8 cellular contexts compared by ENCODE assay signal in the genomic region with DNA sequence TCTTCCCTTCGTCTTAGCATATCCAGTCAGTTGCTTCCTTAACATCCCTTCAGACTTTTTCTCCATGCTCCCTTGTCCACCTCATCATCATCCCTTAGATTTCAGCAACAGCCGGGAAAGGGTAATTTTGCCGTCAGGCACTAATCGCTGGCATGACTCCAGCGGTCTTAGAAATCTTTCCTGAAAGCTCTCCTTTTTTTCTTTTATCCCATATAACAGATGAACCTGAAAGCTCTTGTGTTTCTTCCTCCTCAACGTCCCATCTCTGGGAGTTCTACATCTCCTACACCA. TPM values are rescaled to one million over a fixed set of nuclear protein-coding genes. Genes with fewer than 3 reads are reported as not detected.
DNase-seq lines count a peak whose midpoint lies in the region; ATAC-seq and TF ChIP-seq lines count a peak whose summit lies in the region.

No MANE protein-coding gene starts in this region.

- ATAC-seq in thoracic aorta (ENCODE audit: insufficient number of reproducible peaks, low FRiP score, low read depth) (no peak), HG02938 (IDR thresholded peaks at IDR 0.05; ENCODE audit: unreplicated experiment) (no peak)

- peaks cover 6 to 12% of the 10 kb centered on the region in 2 donors for H3K4me1 ChIP-seq in thoracic aorta (ENCODE audit: control insufficient read depth in 1 of 2, low read depth in 2 of 2)

- peak overlapping the region; percentile 60; the same call in 1 of the 2 replicates for H3K4me3 ChIP-seq in iPS-18c (ENCODE audit: insufficient read depth, low read depth, low read length)
- peak overlapping the region; percentile 76 for H3K4me3 ChIP-seq in thoracic aorta

- no peaks in the 10 kb centered on the region for H3K27me3 ChIP-seq in thoracic aorta (replicated peaks; ENCODE audit: insufficient read depth)

- H3K9me3 ChIP-seq in iPS-18c (ENCODE audit: control insufficient read depth, insufficient read depth, low read length) (no peaks in the 10 kb centered on the region), thoracic aorta (no peaks in the 10 kb centered on the region)

- TF ChIP-seq CTCF in VCaP (conservative IDR thresholded peaks at IDR 0.05), result no peak
- TF ChIP-seq CTCF in thoracic aorta (IDR thresholded peaks at IDR 0.05), result no peak

- H3K27ac ChIP-seq in VCaP (peak overlapping the region; percentile 90), thoracic aorta (peak overlapping the region; percentile 88 to 100)

- no peaks in the 10 kb centered on the region for H3K36me3 ChIP-seq in thoracic aorta

- DNase-seq in DMS53 (lab: John Stamatoyannopoulos, UW) (peak; percentile 63), DMS53 treated with DMSO at 0.1 percent for 48 hours (lab: John Stamatoyannopoulos, UW; ENCODE audit: unreplicated experiment) (no peak), thoracic aorta (ENCODE audit: low spot score) (no peak), NCI-H128 (lab: John Stamatoyannopoulos, UW; ENCODE audit: unreplicated experiment) (no peak), islet precursor cell (no peak)

RNA-seq across cellular contexts. Expression of a gene that starts 10.4 kb away (rescaled TPM):
- 10 to 100 TPM; 25.7 to 46.0 TPM for total RNA-seq in thoracic aorta

RNA-seq across cellular contexts. Expression of a gene that starts 28.7 kb away (rescaled TPM):
- total RNA-seq in thoracic aorta, result 10 to 100 TPM; 22.7 to 24.3 TPM

RNA-seq across cellular contexts. Expression of a gene that starts 38.7 kb away (rescaled TPM):
- 10 to 100 TPM; 14.5 to 15.4 TPM for total RNA-seq in thoracic aorta

RNA-seq across cellular contexts. Expression of a gene that starts 47.7 kb away (rescaled TPM):
- 10 to 100 TPM; 50.8 to 53.7 TPM for total RNA-seq in thoracic aorta
